12 cellular contexts compared by ENCODE assay signal in the genomic region with DNA sequence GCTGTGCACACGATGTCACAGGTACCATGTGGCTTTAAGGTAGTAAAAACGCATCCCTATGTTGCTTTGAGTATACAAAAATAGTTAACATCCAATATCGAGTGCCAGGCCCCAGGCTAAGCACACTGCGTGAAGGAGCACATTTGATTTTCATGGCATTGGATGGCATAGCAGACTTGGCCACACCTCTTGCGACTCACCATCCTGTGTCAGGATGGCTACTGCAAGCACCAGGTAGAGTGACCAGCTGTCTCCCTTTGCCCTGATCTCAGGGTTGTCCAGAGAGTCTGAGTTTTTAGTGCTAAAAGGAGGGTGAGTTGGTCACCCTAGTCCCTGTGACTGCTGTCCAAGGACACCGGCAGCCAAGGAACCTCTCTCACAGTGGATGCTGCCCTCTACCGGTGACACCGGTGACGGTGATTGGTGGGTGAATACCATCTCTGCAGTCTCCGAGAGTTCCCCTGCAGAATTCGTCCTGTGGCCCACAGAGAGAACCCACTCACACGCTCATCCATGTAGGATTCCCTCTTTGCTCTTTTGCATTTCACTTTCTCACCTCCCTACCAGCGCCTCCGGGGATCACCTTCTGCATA.
DNase-seq lines count a peak whose midpoint lies in the region; FAIRE-seq and TF ChIP-seq lines count a peak whose summit lies in the region.
"Had no signal": no experiment of that assay in that cellular context is flagged by ENCODE, and none has a peak within 500 bp of the region (broad histone marks: within the 10 kb centered on the region; RNA-seq: fewer than 3 reads in every experiment).

No MANE protein-coding gene starts in this region.

- H3K4me2 ChIP-seq in osteoblast (ENCODE audit: insufficient read depth, low read length) = no peak overlapping the region

- H3K27ac Mint-ChIP-seq in glutamatergic neuron (ENCODE audit: unreplicated experiment) = no peak overlapping the region
- H3K27ac Mint-ChIP-seq: activated naive CD4-positive, alpha-beta T cell treated with anti-CD3 and anti-CD28 coated beads, Interleukin-2, amount 10 ng/mL, durations not matched to agents 7 days and 5 days had no signal

- CTCF ChIA-PET in RWPE1 (lab: Yijun Ruan, JAX) = no interaction called here

- POLR2A ChIA-PET in RWPE1 (lab: Yijun Ruan, JAX; ENCODE audit: low non-redundant PET) = no interaction called here

- no peak overlapping the region for H3K4me3 ChIP-seq in GM12875 (ENCODE audit: low read depth, low read length)
- no peak overlapping the region for H3K4me3 ChIP-seq in osteoblast (ENCODE audit: insufficient read depth, low read length)

- H3K27me3 Mint-ChIP-seq in glutamatergic neuron (ENCODE audit: unreplicated experiment) = no peaks in the 10 kb centered on the region
- H3K27me3 Mint-ChIP-seq: activated naive CD4-positive, alpha-beta T cell treated with anti-CD3 and anti-CD28 coated beads, Interleukin-2, amount 10 ng/mL, durations not matched to agents 7 days and 5 days had no signal

- no peaks in the 10 kb centered on the region for H3K27me3 ChIP-seq in osteoblast (ENCODE audit: insufficient read depth, low read length)

- no peaks in the 10 kb centered on the region for H3K4me1 Mint-ChIP-seq in glutamatergic neuron (ENCODE audit: low read depth, unreplicated experiment)
- H3K4me1 Mint-ChIP-seq: activated naive CD4-positive, alpha-beta T cell treated with anti-CD3 and anti-CD28 coated beads, Interleukin-2, amount 10 ng/mL, durations not matched to agents 7 days and 5 days had no signal

- H3K36me3 Mint-ChIP-seq in glutamatergic neuron (ENCODE audit: unreplicated experiment) = no peaks in the 10 kb centered on the region
- H3K36me3 Mint-ChIP-seq: activated naive CD4-positive, alpha-beta T cell treated with anti-CD3 and anti-CD28 coated beads, Interleukin-2, amount 10 ng/mL, durations not matched to agents 7 days and 5 days had no signal

- H3K4me3 Mint-ChIP-seq in glutamatergic neuron (ENCODE audit: unreplicated experiment) = no peak overlapping the region
- H3K4me3 Mint-ChIP-seq: activated naive CD4-positive, alpha-beta T cell treated with anti-CD3 and anti-CD28 coated beads, Interleukin-2, amount 10 ng/mL, durations not matched to agents 7 days and 5 days had no signal

- TF ChIP-seq CTCF in GM12875 (IDR thresholded peaks at IDR 0.05; ENCODE audit: borderline replicate concordance, insufficient read depth, low read depth, low read length) (0 out of 2 replicates have a peak, but pooled peaks have one; percentile 9), RWPE1 (conservative IDR thresholded peaks at IDR 0.05; ENCODE audit: low read depth) (no peak), glutamatergic neuron (IDR thresholded peaks at IDR 0.05; ENCODE audit: partially characterized antibody, unreplicated experiment) (no peak), osteoblast (IDR thresholded peaks at IDR 0.05; ENCODE audit: extremely low read depth, low read depth, low read length) (peak; percentile 18)

- DNase-seq in RWPE1 (ENCODE audit: low spot score) = peak; percentile 40
- DNase-seq in glutamatergic neuron = peak; percentile 22
- DNase-seq in osteoblast (ENCODE audit: insufficient read length, low spot score, missing footprints) = no peak
- DNase-seq in DMS114 treated with DMSO at 0.1 percent for 48 hours (lab: John Stamatoyannopoulos, UW; ENCODE audit: unreplicated experiment) = no peak
- DNase-seq in NCI-H2171 treated with DMSO at 0.1 percent for 48 hours (lab: John Stamatoyannopoulos, UW) = no peak
- no peak for DNase-seq in HTR-8/SVneo (ENCODE audit: insufficient read length, low spot score)
- DNase-seq in SIG-M5 treated with dmso at 0.1 percent for 504 hours (lab: John Stamatoyannopoulos, UW; ENCODE audit: unreplicated experiment) = no peak
- DNase-seq: activated naive CD4-positive, alpha-beta T cell treated with anti-CD3 and anti-CD28 coated beads, Interleukin-2, amount 10 ng/mL, durations not matched to agents 7 days and 5 days; foreskin melanocyte; NCI-H187 treated with DMSO at 0.1 percent for 48 hours; NK-92 treated with Interleukin-12 subunit alpha and Interleukin-12 subunit beta, amount 100 ng/mL, for 24 hours had no signal

- no peak overlapping the region for H2AFZ ChIP-seq in osteoblast (ENCODE audit: low read length)

- H3K4me1 ChIP-seq in osteoblast (ENCODE audit: insufficient read depth, low read length) = peaks cover 23% of the 10 kb centered on the region

- H3K27ac ChIP-seq in RWPE1 (no peak overlapping the region; the same call in 1 of the 2 replicates), osteoblast (ENCODE audit: low read depth, low read length) (no peak overlapping the region)

- H3K79me2 ChIP-seq in osteoblast (ENCODE audit: insufficient read depth, low read length) = peaks cover 83% of the 10 kb centered on the region

- peaks cover 51% of the 10 kb centered on the region for H4K20me1 ChIP-seq in osteoblast (ENCODE audit: insufficient read depth, low read length)

- H3K9me3 Mint-ChIP-seq in glutamatergic neuron (ENCODE audit: unreplicated experiment) = no peaks in the 10 kb centered on the region
- H3K9me3 Mint-ChIP-seq: activated naive CD4-positive, alpha-beta T cell treated with anti-CD3 and anti-CD28 coated beads, Interleukin-2, amount 10 ng/mL, durations not matched to agents 7 days and 5 days had no signal

- FAIRE-seq in HTR-8/SVneo (lab: Jason Lieb, UNC) = no peak

- H3K36me3 ChIP-seq in osteoblast (ENCODE audit: insufficient read depth, low read length) = peaks cover 12% of the 10 kb centered on the region

- no peaks in the 10 kb centered on the region for H3K9me3 ChIP-seq in osteoblast (ENCODE audit: low read depth, low read length)

Comparison
In these comparisons a context has a peak if more than half of its experiments do, and no peak if none do; other contexts are left out.
1. CTCF ChIP-seq: peak in GM12875 (single experiment) and osteoblast (single experiment); none in RWPE1 (single experiment) and glutamatergic neuron (single experiment).
2. DNase-seq: peak in RWPE1 (single experiment) and glutamatergic neuron (single experiment); none in osteoblast (single experiment), DMS114 treated with DMSO at 0.1 percent for 48 hours (single experiment), NCI-H2171 treated with DMSO at 0.1 percent for 48 hours (single experiment), HTR-8/SVneo (single experiment) and SIG-M5 treated with dmso at 0.1 percent for 504 hours (single experiment).